Comparison of ENCODE assay signal across 1 cellular context in genomic region chr15:65926899-65927298, GRCh38.
TF ChIP-seq lines count a peak whose summit lies in the region.

No MANE protein-coding gene starts in this region.

TF ChIP-seq in GM12878, 131 proteins besides CTCF, POLR2A, EP300 and RAD21 (continued from another document):
- TF ChIP-seq ZNF592 (IDR thresholded peaks at IDR 0.05) (no peak), MTA2 (IDR thresholded peaks at IDR 0.05; ENCODE audit: low read depth) (peak; percentile 79), IKZF1 (conservative IDR thresholded peaks at IDR 0.05) (peak; percentile 24; the same call in 1 of the 2 replicates), CHD1 (IDR thresholded peaks at IDR 0.05; ENCODE audit: low read depth, low read length) (no peak), SMARCA5 (IDR thresholded peaks at IDR 0.05) (peak; percentile 97), NBN (IDR thresholded peaks at IDR 0.05) (0 out of 2 replicates have a peak, but pooled peaks have one; percentile 25), RFX5 (IDR thresholded peaks at IDR 0.05; ENCODE audit: low read depth, low read length) (no peak), SPI1 (IDR thresholded peaks at IDR 0.05; ENCODE audit: borderline replicate concordance, insufficient read depth, low read depth, low read length) (peak; percentile 54; the same call in 1 of the 2 replicates), RCOR1 (conservative IDR thresholded peaks at IDR 0.05; ENCODE audit: low read depth, low read length) (no peak), RELB (IDR thresholded peaks at IDR 0.05; ENCODE audit: low read depth) (0 out of 2 replicates have a peak, but pooled peaks have one; percentile 26), ZNF24 (IDR thresholded peaks at IDR 0.05) (peak; percentile 46; the same call in 1 of the 2 replicates), ZNF687 (IDR thresholded peaks at IDR 0.05) (peak; percentile 46; the same call in 1 of the 2 replicates), IRF4 (IDR thresholded peaks at IDR 0.05; ENCODE audit: low read depth, low read length) (peak; percentile 54; the same call in 1 of the 2 replicates)
TF ChIP-seq in GM12878: peak in this region for 13.
